ENCODE assay signal across 8 cellular contexts in the genomic region with DNA sequence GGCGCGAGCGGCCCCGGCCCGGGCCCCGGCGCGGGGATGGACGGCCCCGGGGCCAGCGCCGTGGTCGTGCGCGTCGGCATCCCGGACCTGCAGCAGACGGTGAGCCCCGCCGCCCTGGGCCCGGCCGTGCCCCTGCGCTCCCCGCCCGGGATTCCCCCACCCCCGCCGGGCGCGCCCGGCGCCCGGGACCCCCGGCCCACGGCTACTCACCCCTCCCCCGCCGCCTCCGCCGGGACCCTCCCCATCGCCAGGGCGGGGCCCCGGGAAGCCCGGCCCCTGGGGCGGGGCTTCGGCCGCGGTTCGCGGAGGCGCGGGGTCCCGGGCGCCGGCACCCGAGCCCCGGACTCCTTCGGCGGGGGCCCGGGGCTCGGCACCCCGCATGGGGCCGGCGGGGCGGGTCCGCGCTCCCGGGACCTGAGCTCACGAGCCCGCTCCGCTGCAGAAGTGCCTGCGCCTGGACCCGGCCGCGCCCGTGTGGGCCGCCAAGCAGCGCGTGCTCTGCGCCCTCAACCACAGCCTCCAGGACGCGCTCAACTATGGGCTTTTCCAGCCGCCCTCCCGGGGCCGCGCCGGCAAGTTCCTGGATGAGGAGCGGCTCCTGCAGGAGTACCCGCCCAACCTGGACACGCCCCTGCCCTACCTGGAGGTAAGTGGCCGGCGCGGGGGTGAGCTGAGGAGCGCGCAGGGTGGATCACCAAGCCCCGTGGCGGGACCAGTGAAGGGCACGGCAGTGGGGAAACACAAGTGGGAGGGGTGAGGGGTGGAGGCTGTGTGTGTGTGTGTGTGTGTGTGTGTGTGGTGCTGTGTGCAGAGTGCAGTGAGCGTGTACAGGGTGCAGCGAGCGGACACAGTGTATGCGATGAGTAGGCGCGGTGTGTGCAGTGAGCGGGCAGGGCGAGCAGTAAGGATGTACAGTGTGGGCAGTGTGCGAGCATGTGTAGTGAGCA. TPM values are rescaled to one million over a fixed set of nuclear protein-coding genes. Genes with fewer than 3 reads are reported as not detected.
DNase-seq lines count a peak whose midpoint lies in the region; ATAC-seq and TF ChIP-seq lines count a peak whose summit lies in the region.

No MANE protein-coding gene starts in this region.

- H3K27ac ChIP-seq in heart left ventricle (peak overlapping the region in 11 of 12 donors; percentile 32 to 80 (median 69)), PC-9 (no peak overlapping the region), dorsolateral prefrontal cortex (peak overlapping the region in 4 of 59 donors; percentile 33 to 61 (median 56))

- DNase-seq in heart left ventricle (no peak), Right ventricle myocardium superior (no peak), PC-9 (peak; percentile 89 to 90), dorsolateral prefrontal cortex (peak in 3 of 10 donors; percentile 33 to 58 (median 48)), mucosa of gallbladder (ENCODE audit: low spot score) (peak; percentile 30), NCI-H2029 treated with DMSO at 0.1 percent for 48 hours (lab: John Stamatoyannopoulos, UW) (no peak)

- H3K9me3 ChIP-seq in heart left ventricle (no peaks in the 10 kb centered on the region), PC-9 (ENCODE audit: insufficient read depth, low read depth) (no peaks in the 10 kb centered on the region)

- H3K4me1 ChIP-seq in heart left ventricle (peaks cover 0 to 59% (median 9%) of the 10 kb centered on the region in 12 donors), PC-9 (replicated peaks; ENCODE audit: insufficient read depth) (peaks cover 15% of the 10 kb centered on the region; the same call in 1 of the 2 replicates)

- POLR2A ChIA-PET in PC-9 (lab: Charles Lee; ENCODE audit: unreplicated experiment) = interaction anchor here (0.5 to 0.6 kb wide), 2 partner anchors 23 to 25 kb away, joined by 4 to 6 read pairs; no protein-coding TSS in a partner anchor

- 4 to 28% (median 13%) methylated on average over 18 to 105 of the region's 105 CpGs for WGBS in heart left ventricle, 4 donors

- H3K4me2 ChIP-seq in PC-9 = peak overlapping the region; percentile 77

- no peak for TF ChIP-seq POLR2A in heart left ventricle (IDR thresholded peaks at IDR 0.05)

- intact Hi-C loops in heart left ventricle (cut with DNase I) = loop anchor here in 6 of 10 donors (1.0 to 5.0 kb wide), 4 partner anchors 37 to 48 kb away; partner anchors contain the start of gene ARSA (in 4 of the 6)
- intact Hi-C loops in Right ventricle myocardium superior (cut with DNase I) = loop anchor here (5.0 kb wide), 1 partner anchor 53 kb away; no protein-coding TSS in a partner anchor
- intact Hi-C loops in PC-9 (cut with micrococcal nuclease; ENCODE audit: unreplicated experiment) = no loop called here
- intact Hi-C loops in dorsolateral prefrontal cortex (cut with DNase I) = loop anchor here in 1 of 2 donors (5.0 kb wide), 1 partner anchor 38 kb away; no protein-coding TSS in a partner anchor

- H3K36me3 ChIP-seq in heart left ventricle (peaks cover 0 to 37% (median 9%) of the 10 kb centered on the region in 9 donors), PC-9 (ENCODE audit: low read depth) (no peaks in the 10 kb centered on the region)

- H4K20me1 ChIP-seq in PC-9 (ENCODE audit: insufficient read depth) = 0 out of 2 replicates have a peak, but pooled peaks cover 3% of the 10 kb centered on the region

- H3K27me3 ChIP-seq in heart left ventricle (peaks cover 4 to 44% (median 20%) of the 10 kb centered on the region in 9 donors), PC-9 (ENCODE audit: insufficient read depth, low read depth) (no peaks in the 10 kb centered on the region), dorsolateral prefrontal cortex (peaks cover 0 to 16% (median 0%) of the 10 kb centered on the region in 45 donors)

- no TSS peak for BruUV-seq in PC-9 (replicated peaks; lab: Mats Ljungman, UMichigan)

- H3K4me3 ChIP-seq in heart left ventricle (peak overlapping the region; percentile 42 to 75 (median 60)), PC-9 (peak overlapping the region; percentile 58), dorsolateral prefrontal cortex (peak overlapping the region; percentile 15 to 74 (median 63))

- peaks cover 4% of the 10 kb centered on the region; the same call in 1 of the 2 replicates for H3K79me2 ChIP-seq in PC-9 (ENCODE audit: low read depth)

- ATAC-seq in heart left ventricle (no peak), Right ventricle myocardium superior (ENCODE audit: poor library complexity) (no peak), GM18861 (IDR thresholded peaks at IDR 0.05; ENCODE audit: unreplicated experiment) (no peak), GM21528 (IDR thresholded peaks at IDR 0.05; ENCODE audit: low FRiP score, unreplicated experiment) (no peak)

- TF ChIP-seq CTCF in heart left ventricle (IDR thresholded peaks at IDR 0.05) = no peak
- no peak for TF ChIP-seq CTCF in PC-9 (conservative IDR thresholded peaks at IDR 0.05)
- TF ChIP-seq CTCF in dorsolateral prefrontal cortex (IDR thresholded peaks at IDR 0.05 in 54 of 56, conservative IDR thresholded peaks at IDR 0.05 in 2 of 56; ENCODE audit: low read depth in 1 of 56, partially characterized antibody in 56 of 56) = no peak

- CTCF ChIA-PET in PC-9 (lab: Charles Lee) = interaction anchor here (0.6 to 1.0 kb wide), 4 partner anchors 9 to 434 kb away, joined by 3 read pairs; no protein-coding TSS in a partner anchor

- H2AFZ ChIP-seq in PC-9 = peak overlapping the region; percentile 63

- no peaks in the 10 kb centered on the region for H3K9me2 ChIP-seq in PC-9 (ENCODE audit: insufficient read depth)

- H3F3A ChIP-seq in PC-9 (ENCODE audit: insufficient read depth, low read depth) = peaks cover 30% of the 10 kb centered on the region; the same call in 1 of the 2 replicates

RNA-seq across cellular contexts. Expression of gene SHANK3, which starts 2.3 kb away (rescaled TPM):
- total RNA-seq in heart left ventricle = 10 to 100 TPM; 11.3 to 36.0 (median 21.9) TPM
- 10 to 100 TPM; 14.9 to 23.2 TPM for polyA plus RNA-seq in heart left ventricle
- total RNA-seq in Right ventricle myocardium superior = 19.3 TPM
- 5.8 and 7.6 TPM in 2 replicates for total RNA-seq in PC-9 (2021)
- 100 to 1,000 TPM in 90 of 120 experiments, 10 to 100 TPM in 30; 42.8 to 197 (median 115) TPM for total RNA-seq in dorsolateral prefrontal cortex
- 21.8 TPM for total RNA-seq in mucosa of gallbladder

RNA-seq across cellular contexts. Expression of gene ARSA, which starts 46.9 kb away (rescaled TPM):
- total RNA-seq in heart left ventricle (10 to 100 TPM; 19.1 to 40.5 (median 27.2) TPM), Right ventricle myocardium superior (19.1 TPM), PC-9 (2021) (16.6 and 23.7 TPM in 2 replicates), dorsolateral prefrontal cortex (10 to 100 TPM; 32.1 to 72.7 (median 48.0) TPM), mucosa of gallbladder (113 TPM)
- polyA plus RNA-seq in heart left ventricle = 10 to 100 TPM; 16.7 to 25.0 TPM

Comparison
In these comparisons a context has a peak if more than half of its experiments do, and no peak if none do; other contexts are left out.
1. DNase-seq: peak in PC-9 (2 of 2) and mucosa of gallbladder (single experiment); none in heart left ventricle (0 of 5), Right ventricle myocardium superior (single experiment) and NCI-H2029 treated with DMSO at 0.1 percent for 48 hours (single experiment).
2. Peak in every context shown above with its lines, with median percentiles within 50 percentile points of each other: H3K4me3 ChIP-seq.